26 cellular contexts compared by ENCODE assay signal in the genomic region with DNA sequence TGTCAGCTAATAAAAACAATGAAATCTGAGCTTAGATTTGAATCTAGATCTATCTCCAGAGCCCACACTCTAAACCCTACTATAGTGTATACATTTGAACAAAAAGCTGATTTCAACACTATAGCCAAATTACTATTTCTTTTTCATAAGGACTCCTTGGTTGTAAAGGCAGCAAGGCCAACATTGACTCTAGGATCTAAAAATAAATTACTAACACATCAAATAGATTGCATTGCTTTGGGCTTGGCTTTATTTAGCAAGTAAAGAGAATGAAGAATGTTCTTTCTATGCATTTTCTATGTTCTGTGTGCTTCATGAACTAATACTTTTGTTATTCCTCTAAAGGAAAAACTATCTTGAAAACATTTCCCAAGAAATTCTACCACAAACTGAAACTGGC.
"Had no signal": no experiment of that assay in that cellular context is flagged by ENCODE, and none has a peak within 500 bp of the region (broad histone marks: within the 10 kb centered on the region; RNA-seq: fewer than 3 reads in every experiment).

No MANE protein-coding gene starts in this region.

- H3K27me3 Mint-ChIP-seq: naive thymus-derived CD8-positive, alpha-beta T cell; stimulated activated naive CD8-positive, alpha-beta T cell treated with anti-CD3 and anti-CD28 coated beads, Interleukin-15, Interleukin-2, amounts not matched to agents 100 ng/mL and 50 ng/mL, for 24 hours had no signal

- H3K27ac ChIP-seq: hepatocyte, lower lobe of right lung, pancreas, prostate gland, right lobe of liver, spleen, suprapubic skin, thoracic aorta, tibial artery, upper lobe of right lung had no signal

- H3K9me3 ChIP-seq: heart right ventricle, lower lobe of right lung, pancreas, prostate gland, right lobe of liver, spleen, suprapubic skin, thoracic aorta, tibial artery, upper lobe of right lung had no signal

- ATAC-seq: left lobe of liver; lower lobe of right lung; naive thymus-derived CD8-positive, alpha-beta T cell; pancreas; right lobe of liver; stimulated activated effector memory CD8-positive, alpha-beta T cell treated with anti-CD3 and anti-CD28 coated beads, Interleukin-12 subunit alpha, Interleukin-12 subunit beta, amount 100 ng/mL, for 72 hours; upper lobe of right lung had no signal

- DNase-seq: heart right ventricle; islet precursor cell; lower lobe of right lung; mammary epithelial cell; mesenchymal stem cell; naive thymus-derived CD8-positive, alpha-beta T cell; nucleus accumbens; pancreas; posterior cingulate gyrus; right lobe of liver; small intestine; spleen; stimulated activated CD4-positive, alpha-beta T cell treated with anti-CD3 and anti-CD28 coated beads, Interleukin-4, amount 100 ng/mL, for 24 hours; stimulated activated naive CD4-positive, alpha-beta T cell; tibial artery; trophoblast cell; upper lobe of right lung had no signal

- H3K27me3 ChIP-seq: heart right ventricle, hepatocyte, pancreas, right lobe of liver, spleen, suprapubic skin, tibial artery, upper lobe of right lung had no signal

- H3K4me1 ChIP-seq: prostate gland had no signal

- H3K27ac Mint-ChIP-seq: naive thymus-derived CD8-positive, alpha-beta T cell; nephron; stimulated activated effector memory CD8-positive, alpha-beta T cell treated with anti-CD3 and anti-CD28 coated beads, Interleukin-12 subunit alpha, Interleukin-12 subunit beta, amount 100 ng/mL, for 72 hours; stimulated activated naive CD8-positive, alpha-beta T cell treated with anti-CD3 and anti-CD28 coated beads, Interleukin-15, Interleukin-2, amounts not matched to agents 100 ng/mL and 50 ng/mL, for 24 hours had no signal

- H3K4me3 ChIP-seq: heart right ventricle, hepatocyte, lower lobe of right lung, pancreas, prostate gland, right lobe of liver, spleen, suprapubic skin, thoracic aorta, tibial artery, upper lobe of right lung had no signal

- H3K9me3 Mint-ChIP-seq: naive thymus-derived CD8-positive, alpha-beta T cell; nephron; neural crest cell; stimulated activated effector memory CD8-positive, alpha-beta T cell treated with anti-CD3 and anti-CD28 coated beads, Interleukin-12 subunit alpha, Interleukin-12 subunit beta, amount 100 ng/mL, for 72 hours; stimulated activated naive CD8-positive, alpha-beta T cell treated with anti-CD3 and anti-CD28 coated beads, Interleukin-15, Interleukin-2, amounts not matched to agents 100 ng/mL and 50 ng/mL, for 24 hours had no signal

- H3K4me3 Mint-ChIP-seq: naive thymus-derived CD8-positive, alpha-beta T cell; neural crest cell; stimulated activated effector memory CD8-positive, alpha-beta T cell treated with anti-CD3 and anti-CD28 coated beads, Interleukin-12 subunit alpha, Interleukin-12 subunit beta, amount 100 ng/mL, for 72 hours; stimulated activated naive CD8-positive, alpha-beta T cell treated with anti-CD3 and anti-CD28 coated beads, Interleukin-15, Interleukin-2, amounts not matched to agents 100 ng/mL and 50 ng/mL, for 24 hours had no signal
